Comparison of ENCODE assay signal across 22 cellular contexts in the genomic region with DNA sequence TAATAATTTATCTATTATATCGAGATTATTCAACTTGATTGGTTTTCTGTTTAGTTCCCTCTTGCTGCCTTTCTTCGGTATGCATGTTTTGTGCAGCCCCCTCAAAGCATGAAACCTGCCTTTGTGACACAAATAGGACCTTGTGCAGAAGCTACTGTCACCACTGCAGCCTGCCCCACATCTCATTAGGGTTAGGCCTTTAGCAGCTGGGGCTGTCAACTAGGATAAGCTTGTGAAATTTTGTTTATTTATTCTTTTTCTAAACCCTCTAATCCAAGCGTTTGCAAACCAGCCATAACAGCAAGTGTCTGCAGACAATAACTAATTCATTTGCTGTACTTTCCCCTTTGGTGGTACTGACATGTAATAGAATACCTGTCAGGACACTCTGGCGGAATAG.
"Had no signal": no experiment of that assay in that cellular context is flagged by ENCODE, and none has a peak within 500 bp of the region (broad histone marks: within the 10 kb centered on the region; RNA-seq: fewer than 3 reads in every experiment).

No MANE protein-coding gene starts in this region.

- H3K9me3 ChIP-seq: heart right ventricle, left ventricle myocardium inferior, pancreas, prostate gland, thoracic aorta, tibial artery, upper lobe of right lung had no signal

- H2AFZ ChIP-seq: hepatocyte had no signal

- H3K27ac ChIP-seq: heart right ventricle, hepatocyte, left ventricle myocardium inferior, pancreas, prostate gland, suprapubic skin, thoracic aorta, tibial artery, upper lobe of right lung had no signal

- H3K4me2 ChIP-seq: hepatocyte had no signal

- H3K36me3 ChIP-seq: heart right ventricle, left ventricle myocardium inferior, pancreas, prostate gland, suprapubic skin, thoracic aorta, tibial artery, upper lobe of right lung had no signal

- ATAC-seq: naive thymus-derived CD4-positive, alpha-beta T cell; natural killer cell treated with Interleukin-12 subunit alpha and Interleukin-12 subunit beta and Interleukin-15 and Interleukin-18, amount 100 ng/mL, for 72 hours; pancreas; sciatic nerve; upper lobe of right lung had no signal

- H3K79me2 ChIP-seq: hepatocyte had no signal

- DNase-seq: heart right ventricle; left ventricle myocardium inferior; mesendoderm; naive thymus-derived CD4-positive, alpha-beta T cell; nucleus accumbens; pancreas; posterior cingulate gyrus; retina; small intestine; stimulated activated CD4-positive, alpha-beta T cell treated with anti-CD3 and anti-CD28 coated beads, Interleukin-15, amount 100 ng/mL, for 24 hours; stimulated activated CD4-positive, alpha-beta T cell treated with anti-CD3 and anti-CD28 coated beads, Interleukin-2, amount 100 ng/mL, for 24 hours; stimulated activated CD4-positive, alpha-beta T cell treated with anti-CD3 and anti-CD28 coated beads, Interleukin-4, amount 100 ng/mL, for 1 hour; stimulated activated naive CD4-positive, alpha-beta T cell; tibial artery; upper lobe of right lung had no signal

- H3K4me3 ChIP-seq: heart right ventricle, hepatocyte, left ventricle myocardium inferior, lung, pancreas, prostate gland, suprapubic skin, thoracic aorta, tibial artery, upper lobe of right lung had no signal

- H3K4me1 ChIP-seq: heart right ventricle, left ventricle myocardium inferior, pancreas, prostate gland, suprapubic skin, tibial artery, upper lobe of right lung had no signal

- H3K27me3 ChIP-seq: heart right ventricle, hepatocyte, pancreas, suprapubic skin, tibial artery, upper lobe of right lung had no signal
